ENCODE assay signal across 1 cellular context in the genomic region with DNA sequence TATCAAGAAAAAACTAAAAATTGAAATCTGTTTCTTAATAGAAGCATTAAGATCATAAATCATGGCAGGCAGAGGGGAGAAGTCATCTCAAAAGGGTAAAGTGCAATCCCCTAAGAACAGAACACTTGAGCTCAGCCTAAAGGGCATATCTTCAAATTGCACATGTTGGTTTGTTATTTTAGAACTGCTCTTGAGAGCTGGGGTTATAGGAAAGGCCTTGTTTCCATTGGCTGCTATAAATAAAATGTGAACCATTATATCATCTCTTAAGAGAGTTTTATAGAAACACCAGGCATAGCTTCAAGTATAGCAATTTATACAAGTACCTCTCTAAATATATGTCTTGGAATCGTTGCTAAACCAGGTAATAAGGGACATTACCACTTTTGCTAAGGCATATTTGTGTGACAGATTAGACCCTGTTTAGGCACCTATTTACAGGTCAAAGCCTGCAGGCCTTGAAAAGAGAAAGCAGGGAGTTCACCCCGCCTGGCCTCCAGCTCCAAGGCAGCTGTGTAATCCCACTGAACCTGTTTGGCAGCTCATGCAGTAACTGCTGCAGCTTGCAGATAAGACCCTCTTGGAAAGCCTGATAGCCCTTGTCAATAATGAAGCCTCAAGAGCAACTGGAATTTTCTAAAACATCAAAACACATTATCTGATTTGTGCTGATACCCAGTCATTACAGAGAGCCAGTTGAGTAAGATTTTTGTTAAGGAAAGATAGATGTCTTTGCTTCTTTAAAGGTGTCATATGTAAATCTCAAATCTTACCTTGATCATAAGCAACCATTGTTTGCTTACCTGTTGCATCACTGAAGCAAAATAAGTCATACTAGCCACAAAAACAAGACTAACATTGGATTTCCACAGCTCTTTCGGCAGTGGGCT.
TF ChIP-seq lines count a peak whose summit lies in the region.

No MANE protein-coding gene starts in this region.

TF ChIP-seq in K562, 482 proteins besides CTCF, POLR2A, EP300 and RAD21 (continued from another document and continues in another):
- TF ChIP-seq MYBL2 (IDR thresholded peaks at IDR 0.05; ENCODE audit: low read depth) (no peak; the same call in 1 of the 2 replicates), MYBL2 (CRISPR knock-in tag; IDR thresholded peaks at IDR 0.05; ENCODE audit: borderline replicate concordance) (no peak), DMBX1 (CRISPR knock-in tag; IDR thresholded peaks at IDR 0.05; ENCODE audit: borderline replicate concordance) (peak; percentile 92), TCF7L2 (IDR thresholded peaks at IDR 0.05; ENCODE audit: low read depth, low read length) (no peak), ZNF239 (CRISPR knock-in tag; IDR thresholded peaks at IDR 0.05) (no peak), NR2C2 (CRISPR knock-in tag; IDR thresholded peaks at IDR 0.05) (no peak), NR2C2 (tag; IDR thresholded peaks at IDR 0.05) (peak; percentile 74; the same call in 1 of the 2 replicates), POLR2H (tag; IDR thresholded peaks at IDR 0.05; ENCODE audit: low read depth) (no peak), NCOA2 (IDR thresholded peaks at IDR 0.05; ENCODE audit: partially characterized antibody in 2 of 2) (peak; percentile 83 to 85), CBX5 (IDR thresholded peaks at IDR 0.05; ENCODE audit: borderline replicate concordance, low read depth) (no peak), NFATC3 (IDR thresholded peaks at IDR 0.05) (peak; percentile 50), CBX1 (IDR thresholded peaks at IDR 0.05; ENCODE audit: low read depth) (no peak), MEF2A (IDR thresholded peaks at IDR 0.05; ENCODE audit: control insufficient read depth, low read depth, low read length) (no peak; the same call in 1 of the 2 replicates), ZNF785 (CRISPR knock-in tag; IDR thresholded peaks at IDR 0.05) (no peak), CBX3 (IDR thresholded peaks at IDR 0.05; ENCODE audit: borderline replicate concordance in 1 of 2, low read length in 2 of 2) (peak in 1 of 2 experiments; percentile 66; a peak in 2 of 3 replicates), TAF9B (IDR thresholded peaks at IDR 0.05; ENCODE audit: partially characterized antibody) (peak; percentile 49), SNAPC5 (CRISPR knock-in tag; IDR thresholded peaks at IDR 0.05) (no peak), ZNF140 (CRISPR knock-in tag; IDR thresholded peaks at IDR 0.05) (no peak), C11orf30 (IDR thresholded peaks at IDR 0.05; ENCODE audit: low read depth) (no peak), ZNF3 (CRISPR knock-in tag; IDR thresholded peaks at IDR 0.05) (no peak), ZBTB2 (IDR thresholded peaks at IDR 0.05) (peak; percentile 65; the same call in 1 of the 2 replicates), ZNF830 (CRISPR knock-in tag; IDR thresholded peaks at IDR 0.05) (no peak), ZNF263 (CRISPR knock-in tag; IDR thresholded peaks at IDR 0.05; ENCODE audit: borderline replicate concordance) (no peak), HMGN3 (IDR thresholded peaks at IDR 0.05; ENCODE audit: borderline replicate concordance, extremely low read depth, insufficient read length, low read depth, low read length) (peak; percentile 97), SMARCA4 (IDR thresholded peaks at IDR 0.05) (peak; percentile 99), YY1 (IDR thresholded peaks at IDR 0.05; ENCODE audit: borderline replicate concordance in 1 of 3, control insufficient read depth in 1 of 3, extremely low read depth in 1 of 3, insufficient read depth in 3 of 3, insufficient read length in 1 of 3, insufficient replicate concordance in 2 of 3, low read depth in 1 of 3, low read length in 2 of 3) (no peak), MGA (IDR thresholded peaks at IDR 0.05) (no peak; the same call in 1 of the 2 replicates), ATF2 (CRISPR knock-in tag; IDR thresholded peaks at IDR 0.05) (no peak), ZNF780A (CRISPR knock-in tag; IDR thresholded peaks at IDR 0.05) (no peak), TCFL5 (CRISPR knock-in tag; conservative IDR thresholded peaks at IDR 0.05) (no peak), TEAD4 (IDR thresholded peaks at IDR 0.05; ENCODE audit: low read length) (peak; percentile 100), TEAD4 (CRISPR knock-in tag; IDR thresholded peaks at IDR 0.05; ENCODE audit: borderline replicate concordance) (no peak), POLR2AphosphoS5 (IDR thresholded peaks at IDR 0.05; ENCODE audit: control insufficient read depth, insufficient read depth, low read depth, low read length) (peak; percentile 99), USF2 (CRISPR knock-in tag; IDR thresholded peaks at IDR 0.05) (no peak), KAT7 (CRISPR knock-in tag; IDR thresholded peaks at IDR 0.05; ENCODE audit: borderline replicate concordance) (0 out of 2 replicates have a peak, but pooled peaks have one; percentile 19), FUS (optimal IDR thresholded peaks at IDR 0.05; ENCODE audit: low read depth, low read length) (peak; percentile 16), XRCC5 (IDR thresholded peaks at IDR 0.05; ENCODE audit: low read depth, low read length) (no peak)
- TF ChIP-seq, protein P1, sequence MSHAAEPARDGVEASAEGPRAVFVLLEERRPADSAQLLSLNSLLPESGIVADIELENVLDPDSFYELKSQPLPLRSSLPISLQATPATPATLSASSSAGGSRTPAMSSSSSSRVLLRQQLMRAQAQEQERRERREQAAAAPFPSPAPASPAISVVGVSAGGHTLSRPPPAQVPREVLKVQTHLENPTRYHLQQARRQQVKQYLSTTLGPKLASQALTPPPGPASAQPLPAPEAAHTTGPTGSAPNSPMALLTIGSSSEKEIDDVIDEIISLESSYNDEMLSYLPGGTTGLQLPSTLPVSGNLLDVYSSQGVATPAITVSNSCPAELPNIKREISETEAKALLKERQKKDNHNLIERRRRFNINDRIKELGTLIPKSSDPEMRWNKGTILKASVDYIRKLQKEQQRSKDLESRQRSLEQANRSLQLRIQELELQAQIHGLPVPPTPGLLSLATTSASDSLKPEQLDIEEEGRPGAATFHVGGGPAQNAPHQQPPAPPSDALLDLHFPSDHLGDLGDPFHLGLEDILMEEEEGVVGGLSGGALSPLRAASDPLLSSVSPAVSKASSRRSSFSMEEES (CRISPR knock-in tag; IDR thresholded peaks at IDR 0.05): no peak
- TF ChIP-seq, protein P2, sequence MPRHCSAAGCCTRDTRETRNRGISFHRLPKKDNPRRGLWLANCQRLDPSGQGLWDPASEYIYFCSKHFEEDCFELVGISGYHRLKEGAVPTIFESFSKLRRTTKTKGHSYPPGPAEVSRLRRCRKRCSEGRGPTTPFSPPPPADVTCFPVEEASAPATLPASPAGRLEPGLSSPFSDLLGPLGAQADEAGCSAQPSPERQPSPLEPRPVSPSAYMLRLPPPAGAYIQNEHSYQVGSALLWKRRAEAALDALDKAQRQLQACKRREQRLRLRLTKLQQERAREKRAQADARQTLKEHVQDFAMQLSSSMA (CRISPR knock-in tag; IDR thresholded peaks at IDR 0.05): no peak
- TF ChIP-seq, protein P3, sequence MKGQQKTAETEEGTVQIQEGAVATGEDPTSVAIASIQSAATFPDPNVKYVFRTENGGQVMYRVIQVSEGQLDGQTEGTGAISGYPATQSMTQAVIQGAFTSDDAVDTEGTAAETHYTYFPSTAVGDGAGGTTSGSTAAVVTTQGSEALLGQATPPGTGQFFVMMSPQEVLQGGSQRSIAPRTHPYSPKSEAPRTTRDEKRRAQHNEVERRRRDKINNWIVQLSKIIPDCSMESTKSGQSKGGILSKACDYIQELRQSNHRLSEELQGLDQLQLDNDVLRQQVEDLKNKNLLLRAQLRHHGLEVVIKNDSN (CRISPR knock-in tag; IDR thresholded peaks at IDR 0.05): no peak
